In the genomic region with DNA sequence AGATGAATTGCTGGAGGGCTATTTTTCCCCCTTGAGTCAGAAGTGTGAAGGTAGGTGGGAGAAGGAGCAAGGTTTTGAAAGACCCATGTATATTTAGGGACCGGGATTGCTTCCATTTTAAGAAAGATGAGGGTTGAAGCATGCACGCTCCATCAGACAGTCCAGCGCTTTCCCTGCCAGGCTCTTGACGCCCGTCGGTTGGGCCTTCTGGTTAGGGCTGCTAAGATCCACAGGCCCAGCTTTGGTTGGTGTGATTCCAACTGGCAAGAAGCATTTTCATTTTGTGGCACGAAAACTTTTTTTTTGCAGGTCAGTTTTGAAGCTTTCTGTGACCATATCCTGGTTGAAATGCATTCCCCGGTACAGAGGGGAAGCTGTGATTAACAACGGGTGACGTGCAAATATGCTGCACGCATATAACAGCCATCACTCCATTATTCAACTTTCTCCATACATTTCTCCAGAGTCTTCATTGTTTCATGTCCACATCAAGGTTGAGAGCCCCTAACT, we compare ENCODE assay signal across 14 cellular contexts. TPM values are rescaled to one million over a fixed set of nuclear protein-coding genes. Genes with fewer than 3 reads are reported as not detected.
DNase-seq lines count a peak whose midpoint lies in the region; ATAC-seq and TF ChIP-seq lines count a peak whose summit lies in the region.
"Had no signal": no experiment of that assay in that cellular context is flagged by ENCODE, and none has a peak within 500 bp of the region (broad histone marks: within the 10 kb centered on the region; RNA-seq: fewer than 3 reads in every experiment).

No MANE protein-coding gene starts in this region.

- peaks cover 0 to 11% (median 0%) of the 10 kb centered on the region in 3 donors for H3K9me3 ChIP-seq in gastroesophageal sphincter
- H3K9me3 ChIP-seq in ovary = no peaks in the 10 kb centered on the region
- H3K9me3 ChIP-seq in BE2C = no peaks in the 10 kb centered on the region; the same call in 1 of the 2 replicates

- DNase-seq in EH (ENCODE audit: low read depth) (peak; percentile 41), NCI-H446 treated with DMSO at 0.1 percent for 48 hours (lab: John Stamatoyannopoulos, UW) (peak; percentile 46), ovary (peak in 3 of 5 donors; percentile 34 to 49 (median 43)), C1 segment of cervical spinal cord (lab: John Stamatoyannopoulos, UW) (no peak), BE2C (no peak)
- no peak for DNase-seq in activated CD4-positive, CD25-positive, alpha-beta regulatory T cell (lab: John Stamatoyannopoulos, UW)
- DNase-seq: activated B cell treated with CpG ODN at 0.5 μM for 24 hours, NCI-H345, PC-3, trophoblast cell had no signal

- 11 to 25% methylated on average over 10 to 11 of the region's 11 CpGs for WGBS in gastroesophageal sphincter (ENCODE audit: low coverage in 1 of 2), 2 donors
- WGBS in ovary, 3 donors = 7 to 27% (median 10%) methylated on average over 11 of the region's 11 CpGs

- H3K36me3 ChIP-seq in gastroesophageal sphincter (no peaks in the 10 kb centered on the region), ovary (no peaks in the 10 kb centered on the region), BE2C (no peaks in the 10 kb centered on the region)

- TF ChIP-seq POLR2A in gastroesophageal sphincter (IDR thresholded peaks at IDR 0.05) = no peak
- no peak for TF ChIP-seq POLR2A in ovary (IDR thresholded peaks at IDR 0.05)

- intact Hi-C loops in ovary (cut with DNase I) = no loop called here

- ATAC-seq in gastroesophageal sphincter (peak; percentile 41), GM18519 (IDR thresholded peaks at IDR 0.05; ENCODE audit: low FRiP score, unreplicated experiment) (no peak)
- ATAC-seq: PC-3 had no signal

- H3K4me3 ChIP-seq in gastroesophageal sphincter (no peak overlapping the region), ovary (no peak overlapping the region), BE2C (ENCODE audit: low read depth, low read length) (no peak overlapping the region)

- peak overlapping the region in 1 of 4 donors; percentile 44 for H3K27ac ChIP-seq in gastroesophageal sphincter
- H3K27ac ChIP-seq in ovary = peak overlapping the region in 1 of 2 donors; percentile 28

- peaks cover 13% of the 10 kb centered on the region for H3K27me3 ChIP-seq in gastroesophageal sphincter
- H3K27me3 ChIP-seq in ovary = no peaks in the 10 kb centered on the region
- no peaks in the 10 kb centered on the region for H3K27me3 ChIP-seq in BE2C

- TF ChIP-seq EP300 in gastroesophageal sphincter (IDR thresholded peaks at IDR 0.05) (no peak), ovary (IDR thresholded peaks at IDR 0.05) (no peak)

- peaks cover 0 to 24% (median 6%) of the 10 kb centered on the region in 3 donors for H3K4me1 ChIP-seq in gastroesophageal sphincter
- H3K4me1 ChIP-seq in ovary (ENCODE audit: insufficient read depth) = peaks cover 11% of the 10 kb centered on the region
- H3K4me1 ChIP-seq in BE2C = no peaks in the 10 kb centered on the region; the same call in 1 of the 2 replicates

- TF ChIP-seq CTCF in gastroesophageal sphincter (IDR thresholded peaks at IDR 0.05) (no peak), ovary (IDR thresholded peaks at IDR 0.05) (no peak), BE2C (IDR thresholded peaks at IDR 0.05; ENCODE audit: low read depth, low read length) (no peak)

RNA-seq across cellular contexts. Expression of gene MPPED1, which starts 34.3 kb away (rescaled TPM):
- total RNA-seq in gastroesophageal sphincter (under 1 TPM in 1 of 4 donors, not detected in 3; 0.13 TPM), ovary (1 to 10 TPM in 5 of 7 donors, under 1 TPM in 2; 0.46 to 4.1 (median 2.9) TPM)
- 1 to 10 TPM in 1 of 2 donors, under 1 TPM in 1; 0.45 to 1.3 TPM for polyA plus RNA-seq in ovary
- not detected for polyA plus RNA-seq in BE2C (2012; ENCODE audit: insufficient read depth, insufficient read length, low read depth)
- total RNA-seq: activated B cell treated with CpG ODN at 0.5 μM for 24 hours; activated naive CD4-positive, alpha-beta T cell treated with anti-CD3 and anti-CD28 coated beads, Interleukin-2, amount 50 U/mL, for 72 hours; mesenteric fat pad; PC-3 had no signal

RNA-seq across cellular contexts. Expression of gene SCUBE1, which starts 34.4 kb away (rescaled TPM):
- 100 to 1,000 TPM in 2 of 4 donors, 10 to 100 TPM in 2; 37.3 to 107 (median 75.9) TPM for total RNA-seq in gastroesophageal sphincter
- total RNA-seq in ovary = 100 to 1,000 TPM in 4 of 7 donors, 10 to 100 TPM in 1, 1 to 10 TPM in 2; 5.5 to 202 (median 101) TPM
- 10 to 100 TPM; 11.1 to 20.1 TPM for polyA plus RNA-seq in ovary
- polyA plus RNA-seq in BE2C (2012; ENCODE audit: insufficient read depth, insufficient read length, low read depth) = 4.3 TPM
- total RNA-seq: activated B cell treated with CpG ODN at 0.5 μM for 24 hours, PC-3 had no signal

Comparison
In these comparisons a context has a peak if more than half of its experiments do, and no peak if none do; other contexts are left out.
1. DNase-seq: peak in EH (single experiment), NCI-H446 treated with DMSO at 0.1 percent for 48 hours (single experiment) and ovary (3 of 5); none in C1 segment of cervical spinal cord (0 of 14), BE2C (single experiment) and activated CD4-positive, CD25-positive, alpha-beta regulatory T cell (0 of 4).